Comparison of ENCODE assay signal across 8 cellular contexts in genomic region chr7:155629171-155629570, GRCh38.
"Had no signal": no experiment of that assay in that cellular context is flagged by ENCODE, and none has a peak within 500 bp of the region (broad histone marks: within the 10 kb centered on the region; RNA-seq: fewer than 3 reads in every experiment).

No MANE protein-coding gene starts in this region.

- FAIRE-seq: G401.6, GM12878, GM12891, GM12892, GM18507, GM19239 had no signal

- ATAC-seq: GM12878 had no signal

- H3K4me3 ChIP-seq: GM12878 had no signal

- DNase-seq: GDM1, GF-D8 had no signal
